ENCODE assay signal across 23 cellular contexts in genomic region chr9:21682376-21682775, GRCh38.
"Had no signal": no experiment of that assay in that cellular context is flagged by ENCODE, and none has a peak within 500 bp of the region (broad histone marks: within the 10 kb centered on the region; RNA-seq: fewer than 3 reads in every experiment).

No MANE protein-coding gene starts in this region.

- H3K27me3 ChIP-seq: esophagus muscularis mucosa, right lobe of liver, stomach had no signal

- H3K79me2 ChIP-seq: parathyroid adenoma had no signal

- H3K4me1 ChIP-seq: lower lobe of right lung, parathyroid adenoma, right lobe of liver had no signal

- ATAC-seq: activated CD8-positive, alpha-beta memory T cell treated with anti-CD3 and anti-CD28 coated beads, Interleukin-2, amount 10 ng/mL, durations not matched to agents 7 days and 5 days; lower lobe of right lung; natural killer cell treated with Interleukin-12 subunit alpha and Interleukin-12 subunit beta and Interleukin-15 and Interleukin-18, amount 100 ng/mL, for 72 hours; right lobe of liver; stimulated activated effector memory CD8-positive, alpha-beta T cell treated with anti-CD3 and anti-CD28 coated beads, Interleukin-12 subunit alpha, Interleukin-12 subunit beta, amount 100 ng/mL, for 72 hours had no signal

- DNase-seq: activated B cell treated with CpG ODN at 0.5 μM for 24 hours; activated CD4-positive, alpha-beta memory T cell treated with anti-CD3 and anti-CD28 coated beads, Interleukin-2, amount 10 ng/mL, durations not matched to agents 7 days and 5 days; activated CD4-positive, alpha-beta T cell treated with anti-CD3 and anti-CD28 coated beads for 4 hours; activated CD8-positive, alpha-beta memory T cell treated with anti-CD3 and anti-CD28 coated beads, Interleukin-2, amount 10 ng/mL, durations not matched to agents 7 days and 5 days; activated naive CD4-positive, alpha-beta T cell; aorta; cerebellar nuclear complex; effector CD4-positive, alpha-beta T cell; glutamatergic neuron; hypothalamus; islet precursor cell; lower lobe of right lung; right lobe of liver; stimulated activated CD4-positive, alpha-beta T cell treated with anti-CD3 and anti-CD28 coated beads, Interleukin-4, amount 100 ng/mL, for 24 hours; stomach; T-helper 9 cell; trophoblast cell had no signal

- FAIRE-seq: bronchial epithelial cell had no signal

- H3K9me3 ChIP-seq: esophagus muscularis mucosa, lower lobe of right lung, neutrophil, right lobe of liver, stomach had no signal

- H3K36me3 ChIP-seq: esophagus muscularis mucosa, lower lobe of right lung, neutrophil, right lobe of liver, stomach had no signal

- H2AFZ ChIP-seq: parathyroid adenoma had no signal

- H3K4me3 ChIP-seq: esophagus muscularis mucosa, lower lobe of right lung, right lobe of liver, stomach had no signal

- H3K9ac ChIP-seq: parathyroid adenoma had no signal

- H3K27ac ChIP-seq: esophagus muscularis mucosa, lower lobe of right lung, neutrophil, parathyroid adenoma, right lobe of liver, stomach had no signal
